Comparison of ENCODE assay signal across 34 cellular contexts in the genomic region with DNA sequence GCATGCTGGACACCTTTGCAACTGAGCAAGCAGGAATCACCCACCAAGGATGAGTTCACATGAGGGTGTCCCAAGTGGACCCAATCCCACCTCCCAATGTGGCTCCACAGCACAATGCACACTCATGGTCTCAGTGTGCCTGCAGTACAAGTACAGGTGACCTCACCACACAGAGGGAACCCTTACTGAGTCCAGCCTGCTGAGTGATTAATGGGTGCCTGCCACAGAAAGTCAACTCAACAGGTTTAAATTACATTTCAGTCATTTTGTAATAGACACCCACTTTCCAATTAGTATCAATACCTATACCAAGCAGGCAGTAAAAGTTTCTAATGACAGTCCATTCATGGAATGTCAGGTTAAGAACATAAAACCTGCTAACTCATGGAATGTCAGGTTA.
"Had no signal": no experiment of that assay in that cellular context is flagged by ENCODE, and none has a peak within 500 bp of the region (broad histone marks: within the 10 kb centered on the region; RNA-seq: fewer than 3 reads in every experiment).

No MANE protein-coding gene starts in this region.

- DNase-seq: activated B cell treated with CpG ODN at 0.5 μM for 24 hours; activated CD4-positive, alpha-beta memory T cell treated with anti-CD3 and anti-CD28 coated beads, Interleukin-2, amount 10 ng/mL, durations not matched to agents 7 days and 5 days; activated CD4-positive, alpha-beta T cell treated with anti-CD3 and anti-CD28 coated beads for 4 hours; activated CD4-positive, CD25-positive, alpha-beta regulatory T cell treated with anti-CD3 and anti-CD28 coated beads, Interleukin-2, amount 50 U/mL, for 72 hours; activated CD8-positive, alpha-beta memory T cell treated with anti-CD3 and anti-CD28 coated beads for 24 hours; activated CD8-positive, alpha-beta memory T cell treated with anti-CD3 and anti-CD28 coated beads, Interleukin-2, amount 10 ng/mL, durations not matched to agents 7 days and 5 days; activated CD8-positive, alpha-beta memory T cell treated with anti-CD3 and anti-CD28 coated beads, Interleukin-2, amount 50 U/mL, for 48 hours; activated effector memory CD4-positive, alpha-beta T cell treated with anti-CD3 and anti-CD28 coated beads, Interleukin-2, amount 50 U/mL, for 16 hours; activated naive CD4-positive, alpha-beta T cell; activated naive CD4-positive, alpha-beta T cell treated with anti-CD3 and anti-CD28 coated beads, Interleukin-2, amount 50 U/mL, for 16 hours; activated naive CD8-positive, alpha-beta T cell treated with anti-CD3 and anti-CD28 coated beads for 36 hours; activated T-cell treated with anti-CD3 and anti-CD28 coated beads, Interleukin-2, amount 50 U/mL, for 48 hours; amniotic stem cell; aorta; brain microvascular endothelial cell; central memory CD4-positive, alpha-beta T cell; Karpas-422; KBM-7; NCI-H1105; NCI-H1417 treated with DMSO at 0.1 percent for 48 hours; NCI-H187 treated with DMSO at 0.1 percent for 48 hours; NCI-H2081; NCI-H226; NCI-H446 treated with DMSO at 0.1 percent for 48 hours; PC-3; Peyer's patch; RPMI8226; SHP77 treated with DMSO at 0.1 percent for 48 hours; SK-N-SH; T-cell; T-helper 2 cell; T-helper 9 cell had no signal

- H3K4me3 Mint-ChIP-seq: activated B cell treated with CpG ODN at 0.5 μM for 24 hours; activated CD4-positive, alpha-beta memory T cell treated with anti-CD3 and anti-CD28 coated beads, Interleukin-2, amount 10 ng/mL, durations not matched to agents 7 days and 5 days; activated CD8-positive, alpha-beta memory T cell treated with anti-CD3 and anti-CD28 coated beads, Interleukin-2, amount 10 ng/mL, durations not matched to agents 7 days and 5 days; activated naive CD8-positive, alpha-beta T cell treated with anti-CD3 and anti-CD28 coated beads for 36 hours; T-cell had no signal

- H3K27me3 ChIP-seq: brain microvascular endothelial cell, Peyer's patch, SJSA1 had no signal

- H3K4me3 ChIP-seq: Peyer's patch, SJSA1 had no signal

- H3K4me1 Mint-ChIP-seq: activated CD4-positive, alpha-beta memory T cell treated with anti-CD3 and anti-CD28 coated beads, Interleukin-2, amount 10 ng/mL, durations not matched to agents 7 days and 5 days; activated CD8-positive, alpha-beta memory T cell treated with anti-CD3 and anti-CD28 coated beads, Interleukin-2, amount 10 ng/mL, durations not matched to agents 7 days and 5 days had no signal

- H3K27me3 Mint-ChIP-seq: activated B cell treated with CpG ODN at 0.5 μM for 24 hours; activated CD4-positive, alpha-beta memory T cell treated with anti-CD3 and anti-CD28 coated beads, Interleukin-2, amount 10 ng/mL, durations not matched to agents 7 days and 5 days; activated CD8-positive, alpha-beta memory T cell treated with anti-CD3 and anti-CD28 coated beads, Interleukin-2, amount 10 ng/mL, durations not matched to agents 7 days and 5 days; activated naive CD8-positive, alpha-beta T cell treated with anti-CD3 and anti-CD28 coated beads for 36 hours; T-cell had no signal

- H3K9me3 Mint-ChIP-seq: activated B cell treated with CpG ODN at 0.5 μM for 24 hours; activated CD4-positive, alpha-beta memory T cell treated with anti-CD3 and anti-CD28 coated beads, Interleukin-2, amount 10 ng/mL, durations not matched to agents 7 days and 5 days; activated naive CD8-positive, alpha-beta T cell treated with anti-CD3 and anti-CD28 coated beads for 36 hours; T-cell had no signal

- H3K4me1 ChIP-seq: Peyer's patch had no signal

- H3K27ac ChIP-seq: brain microvascular endothelial cell, Peyer's patch, SJSA1, VCaP had no signal

- H3K4me2 ChIP-seq: SK-N-SH had no signal

- H3K9ac ChIP-seq: SK-N-SH had no signal

- H3K27ac Mint-ChIP-seq: activated B cell treated with CpG ODN at 0.5 μM for 24 hours; activated CD4-positive, alpha-beta memory T cell treated with anti-CD3 and anti-CD28 coated beads, Interleukin-2, amount 10 ng/mL, durations not matched to agents 7 days and 5 days; activated CD8-positive, alpha-beta memory T cell treated with anti-CD3 and anti-CD28 coated beads, Interleukin-2, amount 10 ng/mL, durations not matched to agents 7 days and 5 days; activated naive CD8-positive, alpha-beta T cell treated with anti-CD3 and anti-CD28 coated beads for 36 hours; T-cell had no signal

- H3K9me3 ChIP-seq: Peyer's patch, SJSA1, SK-N-SH had no signal

- H3K9me2 ChIP-seq: SK-N-SH had no signal
